ENCODE assay signal across 9 cellular contexts in genomic region chr1:25030674-25031589, GRCh38.
DNase-seq lines count a peak whose midpoint lies in the region; ATAC-seq, FAIRE-seq and TF ChIP-seq lines count a peak whose summit lies in the region.
"Had no signal": no experiment of that assay in that cellular context is flagged by ENCODE, and none has a peak within 500 bp of the region (broad histone marks: within the 10 kb centered on the region; RNA-seq: fewer than 3 reads in every experiment).

No MANE protein-coding gene starts in this region.

- in situ Hi-C loops in brain microvascular endothelial cell (cut with HindIII; ENCODE audit: low pct_ligation_motif_present, low sequenced_read_pairs) = no loop called here

- H3K27ac ChIP-seq in brain microvascular endothelial cell = peak overlapping the region; percentile 84

- H3K36me3 ChIP-seq in brain microvascular endothelial cell (replicated peaks) = no peaks in the 10 kb centered on the region

- no peaks in the 10 kb centered on the region for H3K27me3 ChIP-seq in brain microvascular endothelial cell (replicated peaks)

- no peak for TF ChIP-seq POLR2A in GM12892 (IDR thresholded peaks at IDR 0.05; ENCODE audit: low read depth, low read length)

- TF ChIP-seq CTCF in brain microvascular endothelial cell (IDR thresholded peaks at IDR 0.05; ENCODE audit: low read depth, low read length, missing control alignments) = no peak

- peak; percentile 99 for FAIRE-seq in GM12892 (lab: Jason Lieb, UNC)
- FAIRE-seq: islet of Langerhans had no signal

- peak; percentile 71 for DNase-seq in GM12892 (ENCODE audit: insufficient read length)
- peak in 4 of 5 experiments; percentile 39 to 89 (median 66) for DNase-seq in T-helper 2 cell
- DNase-seq in brain microvascular endothelial cell = peak; percentile 43
- DNase-seq in stimulated activated CD8-positive, alpha-beta memory T cell treated with anti-CD3 and anti-CD28 coated beads, Interleukin-7, amount 100 ng/mL, for 4 hours (ENCODE audit: low read depth in 2 of 2) = peak; percentile 73 to 75
- DNase-seq in COR-L47 (lab: John Stamatoyannopoulos, UW) = no peak
- no peak for DNase-seq in NCI-H69 (lab: John Stamatoyannopoulos, UW)
- DNase-seq in NCI-H2196 (lab: John Stamatoyannopoulos, UW; ENCODE audit: unreplicated experiment) = no peak

- peak; percentile 37 for ATAC-seq in HG02678 (IDR thresholded peaks at IDR 0.05; ENCODE audit: unreplicated experiment)

- H3K4me3 ChIP-seq in brain microvascular endothelial cell (ENCODE audit: low read depth, low read length) = no peak overlapping the region

Comparison
In these comparisons a context has a peak if more than half of its experiments do, and no peak if none do; other contexts are left out.
1. DNase-seq: peak in GM12892 (single experiment), T-helper 2 cell (4 of 5), brain microvascular endothelial cell (single experiment) and stimulated activated CD8-positive, alpha-beta memory T cell treated with anti-CD3 and anti-CD28 coated beads, Interleukin-7, amount 100 ng/mL, for 4 hours (2 of 2); none in COR-L47 (single experiment), NCI-H69 (single experiment) and NCI-H2196 (single experiment).